In the genomic region with DNA sequence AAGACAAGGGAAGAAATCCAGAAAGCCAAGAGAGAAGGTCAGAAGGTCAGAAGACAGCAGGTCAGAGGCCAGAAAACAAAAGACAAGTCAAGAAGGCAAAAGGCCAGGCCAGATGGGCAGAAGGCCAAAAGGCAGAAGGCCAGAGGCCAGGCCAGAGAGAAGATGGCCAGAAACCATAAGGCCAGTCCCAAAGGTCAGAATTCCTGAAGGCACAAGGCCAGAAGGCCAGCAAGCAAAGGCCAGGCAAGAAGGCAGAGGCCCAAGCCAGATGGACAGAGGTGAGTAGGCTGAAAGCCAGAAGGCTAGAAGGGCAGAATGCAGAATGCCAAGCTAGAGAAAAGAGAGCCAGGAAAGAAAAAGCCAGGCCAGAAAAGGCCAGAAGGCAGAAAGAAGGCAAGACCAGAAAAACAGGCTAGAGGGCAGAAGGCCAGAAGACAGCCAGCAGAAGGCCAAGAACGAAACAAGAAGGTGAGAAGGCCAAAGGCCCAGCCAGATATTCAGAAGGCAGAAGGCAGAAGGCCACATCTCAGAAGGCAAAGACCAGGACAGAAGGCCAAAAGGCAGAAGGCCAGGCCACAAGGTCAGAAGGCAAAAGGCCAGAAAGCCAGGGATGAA, we compare ENCODE assay signal across 28 cellular contexts.
"Had no signal": no experiment of that assay in that cellular context is flagged by ENCODE, and none has a peak within 500 bp of the region (broad histone marks: within the 10 kb centered on the region; RNA-seq: fewer than 3 reads in every experiment).

No MANE protein-coding gene starts in this region.

- H3K4me1 ChIP-seq: Peyer's patch, SJSA1 had no signal

- H3K4me3 ChIP-seq: Peyer's patch, SJSA1 had no signal

- H3K27me3 ChIP-seq: brain microvascular endothelial cell, Peyer's patch, SJSA1 had no signal

- ATAC-seq: activated CD8-positive, alpha-beta T cell treated with anti-CD3 and anti-CD28 coated beads for 36 hours; activated T-cell treated with anti-CD3 and anti-CD28 coated beads, Interleukin-2, amount 50 U/mL, for 72 hours; activated T-helper 17 cell treated with anti-CD3 and anti-CD28 coated beads, Interleukin-2, amount 50 U/mL, for 72 hours; PC-3 had no signal

- H3K36me3 ChIP-seq: brain microvascular endothelial cell, Peyer's patch, SJSA1 had no signal

- H3K9ac ChIP-seq: KMS-11, SK-N-SH had no signal

- H3K27ac ChIP-seq: brain microvascular endothelial cell, KMS-11, Peyer's patch, SJSA1 had no signal

- H3K9me3 ChIP-seq: SJSA1, SK-N-SH had no signal

- FAIRE-seq: TTC549 had no signal

- DNase-seq: activated CD4-positive, alpha-beta T cell treated with anti-CD3 and anti-CD28 coated beads, Interleukin-2, amount 10 ng/mL, durations not matched to agents 24 days and 14 days; activated CD4-positive, alpha-beta T cell treated with anti-CD3 and anti-CD28 coated beads, Interleukin-2, amount 50 U/mL, for 4 hours; activated CD8-positive, alpha-beta T cell treated with anti-CD3 and anti-CD28 coated beads for 36 hours; activated effector memory CD4-positive, alpha-beta T cell treated with anti-CD3 and anti-CD28 coated beads, Interleukin-2, amount 50 U/mL, for 16 hours; activated naive CD4-positive, alpha-beta T cell; activated naive CD4-positive, alpha-beta T cell treated with anti-CD3 and anti-CD28 coated beads, Interleukin-2, amount 50 U/mL, for 16 hours; activated naive CD8-positive, alpha-beta T cell treated with anti-CD3 and anti-CD28 coated beads for 36 hours; activated T-cell treated with anti-CD3 and anti-CD28 coated beads, Interleukin-2, amount 50 U/mL, for 1 hour; activated T-cell treated with anti-CD3 and anti-CD28 coated beads, Interleukin-2, amount 50 U/mL, for 72 hours; amniotic stem cell; aorta; brain microvascular endothelial cell; central memory CD4-positive, alpha-beta T cell; NCI-H1105; NCI-H1417 treated with DMSO at 0.1 percent for 48 hours; NCI-H1930; NCI-H345; NCI-H524 treated with DMSO at 0.1 percent for 48 hours; NK-92 treated with Interleukin-12 subunit alpha and Interleukin-12 subunit beta, amount 100 ng/mL, for 24 hours; PC-3; Peyer's patch; RPMI8226; SHP77 treated with DMSO at 0.1 percent for 48 hours; SK-N-SH had no signal
